8 cellular contexts compared by ENCODE assay signal in the genomic region with DNA sequence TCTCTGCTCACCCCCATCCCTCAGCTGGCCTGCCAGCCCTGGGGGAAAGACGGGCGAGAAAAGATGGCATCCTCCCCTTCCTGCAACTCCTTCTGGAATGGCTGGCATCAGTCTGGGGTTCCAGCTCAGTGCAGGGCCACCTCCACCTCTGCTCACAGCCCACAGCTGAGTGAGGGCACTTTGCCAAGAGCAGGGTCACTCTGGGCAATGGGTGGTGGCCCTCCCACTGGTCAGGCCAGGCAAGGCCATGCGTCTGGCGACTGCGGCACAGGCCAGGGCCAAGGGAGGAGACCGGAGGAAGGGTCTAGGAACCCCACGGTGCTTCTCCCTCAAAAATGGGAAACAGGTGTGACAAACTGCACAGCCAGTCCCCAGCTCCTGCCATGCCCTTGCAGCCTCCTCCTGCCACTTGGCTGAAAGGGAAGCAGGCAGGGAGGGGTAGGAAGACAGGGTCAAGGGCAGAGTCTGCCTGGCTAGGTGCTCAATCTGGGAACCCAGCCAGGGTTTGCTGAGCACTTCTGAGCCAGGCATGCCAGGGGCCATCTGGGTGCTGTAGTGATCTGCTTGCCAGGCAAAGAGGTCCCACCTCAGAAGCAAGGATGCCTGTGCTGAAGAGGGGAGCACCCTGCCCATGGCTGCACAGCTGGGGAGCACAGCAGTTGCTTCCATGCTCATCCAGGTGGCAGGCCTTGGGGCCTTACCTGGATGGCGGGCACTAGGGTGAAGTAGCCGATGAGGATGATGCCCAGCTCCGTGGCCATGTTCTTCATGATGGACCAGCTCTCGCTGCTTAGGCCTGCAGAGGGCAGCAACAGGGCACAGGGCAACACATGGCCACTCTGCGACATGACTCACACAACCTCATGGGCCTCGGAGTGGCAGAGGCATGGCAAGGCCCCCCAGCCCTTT. TPM values are rescaled to one million over a fixed set of nuclear protein-coding genes. Genes with fewer than 3 reads are reported as not detected.
DNase-seq lines count a peak whose midpoint lies in the region; ATAC-seq and TF ChIP-seq lines count a peak whose summit lies in the region.

No MANE protein-coding gene starts in this region.

- peaks cover 12% of the 10 kb centered on the region for H3K4me1 Mint-ChIP-seq in CD4-positive, alpha-beta T cell (ENCODE audit: low read depth)
- peaks cover 23% of the 10 kb centered on the region for H3K4me1 Mint-ChIP-seq in activated T-cell treated with anti-CD3 and anti-CD28 coated beads, Interleukin-2, amount 50 U/mL, for 24 hours (ENCODE audit: low read depth)

- no peaks in the 10 kb centered on the region for H3K27me3 ChIP-seq in CD4-positive, alpha-beta T cell (ENCODE audit: control insufficient read depth, insufficient read depth, low read length)
- H3K27me3 ChIP-seq in heart left ventricle (no peaks in the 10 kb centered on the region), skeletal muscle tissue (ENCODE audit: control insufficient read depth in 3 of 3, insufficient read depth in 3 of 3, low read length in 3 of 3) (no peaks in the 10 kb centered on the region)

- H3K9me3 ChIP-seq in CD4-positive, alpha-beta T cell (ENCODE audit: control insufficient read depth, low read length), result no peaks in the 10 kb centered on the region
- H3K9me3 ChIP-seq in heart left ventricle (no peaks in the 10 kb centered on the region), skeletal muscle tissue (ENCODE audit: control insufficient read depth in 3 of 3, low read length in 3 of 3) (no peaks in the 10 kb centered on the region)

- no peak overlapping the region for H3K4me3 Mint-ChIP-seq in CD4-positive, alpha-beta T cell
- H3K4me3 Mint-ChIP-seq in activated T-cell treated with anti-CD3 and anti-CD28 coated beads, Interleukin-2, amount 50 U/mL, for 24 hours, result no peak overlapping the region

- H3K27ac ChIP-seq in CD4-positive, alpha-beta T cell (ENCODE audit: low read depth, low read length), result peak overlapping the region; percentile 62
- H3K27ac ChIP-seq in heart left ventricle (peak overlapping the region in 11 of 12 donors; percentile 60 to 84 (median 73)), skeletal muscle tissue (ENCODE audit: low read depth, low read length) (peak overlapping the region; percentile 27)

- no peak for TF ChIP-seq POLR2A in heart left ventricle (IDR thresholded peaks at IDR 0.05)

- ATAC-seq in CD4-positive, alpha-beta T cell (ENCODE audit: poor library complexity), result no peak
- ATAC-seq in heart left ventricle (peak; percentile 53 to 80 (median 62)), GM21360 (IDR thresholded peaks at IDR 0.05; ENCODE audit: unreplicated experiment) (no peak)

- H3K27me3 Mint-ChIP-seq in CD4-positive, alpha-beta T cell, result no peaks in the 10 kb centered on the region
- no peaks in the 10 kb centered on the region for H3K27me3 Mint-ChIP-seq in activated T-cell treated with anti-CD3 and anti-CD28 coated beads, Interleukin-2, amount 50 U/mL, for 24 hours

- H3K9ac ChIP-seq in skeletal muscle tissue (ENCODE audit: low read depth in 1 of 3, low read length in 3 of 3), result peak overlapping the region; percentile 12 to 74 (median 45)

- H3K36me3 ChIP-seq in heart left ventricle (peaks cover 0 to 69% (median 63%) of the 10 kb centered on the region in 9 donors), skeletal muscle tissue (ENCODE audit: control insufficient read depth in 3 of 3, insufficient read depth in 3 of 3, low read length in 3 of 3) (peaks cover 41 to 54% (median 46%) of the 10 kb centered on the region in 3 donors)

- intact Hi-C loops in CD4-positive, alpha-beta T cell (cut with DNase I, micrococcal nuclease), result loop anchor here (1.0 to 5.0 kb wide), 7 partner anchors 54 to 570 kb away; partner anchors contain the start of genes DHX30 (in 1 of the 2), ELP6 (in 1 of the 2) and SMARCC1 (in 1 of the 2)
- intact Hi-C loops in heart left ventricle (cut with DNase I), result loop anchor here (1.0 to 5.0 kb wide), 6 partner anchors 51 to 91 kb away; partner anchors contain the start of genes SCAP (in 3 of the 10) and ELP6 (in 1 of the 10)

- CTCF ChIA-PET in CD4-positive, alpha-beta T cell (lab: Charles Lee), result interaction anchor here (1.1 to 2.8 kb wide), 6 partner anchors 11 to 54 kb away, joined by 3 to 51 read pairs (median 4); partner anchors contain the start of genes PTPN23 and SCAP

- peak overlapping the region in 1 of 12 donors; percentile 18 for H3K4me3 ChIP-seq in heart left ventricle
- no peak overlapping the region for H3K4me3 ChIP-seq in skeletal muscle tissue (ENCODE audit: low read length in 3 of 3)

- DNase-seq in CD4-positive, alpha-beta T cell, result no peak
- DNase-seq in HUDEP-2 (lab: John Stamatoyannopoulos, UW; ENCODE audit: unreplicated experiment in 76 of 76) (peak in 66 of 76 experiments; percentile 0 to 69 (median 44)), heart left ventricle (peak in 4 of 5 donors; percentile 69 to 85 (median 72)), OCI-M2 (lab: John Stamatoyannopoulos, UW; ENCODE audit: unreplicated experiment) (no peak), islet precursor cell (no peak)
- DNase-seq in activated T-cell treated with anti-CD3 and anti-CD28 coated beads, Interleukin-2, amount 50 U/mL, for 24 hours, result peak; percentile 54

- WGBS in heart left ventricle, 4 donors, result 67 to 76% (median 74%) methylated on average over 10 to 13 of the region's 13 CpGs

- TF ChIP-seq CTCF in CD4-positive, alpha-beta T cell (IDR thresholded peaks at IDR 0.05), result no peak
- peak in 6 of 12 donors; percentile 9 to 36 (median 22) for TF ChIP-seq CTCF in heart left ventricle (IDR thresholded peaks at IDR 0.05)

- H3K4me1 ChIP-seq in heart left ventricle, result peaks cover 0 to 26% (median 16%) of the 10 kb centered on the region in 12 donors
- H3K4me1 ChIP-seq in skeletal muscle tissue (ENCODE audit: control insufficient read depth in 3 of 3, insufficient read depth in 3 of 3, low read length in 3 of 3), result peaks cover 14 to 17% (median 14%) of the 10 kb centered on the region in 3 donors

- H3K9me3 Mint-ChIP-seq in CD4-positive, alpha-beta T cell, result no peaks in the 10 kb centered on the region
- H3K9me3 Mint-ChIP-seq in activated T-cell treated with anti-CD3 and anti-CD28 coated beads, Interleukin-2, amount 50 U/mL, for 24 hours, result no peaks in the 10 kb centered on the region

- H3K36me3 Mint-ChIP-seq in CD4-positive, alpha-beta T cell (ENCODE audit: low read depth), result peaks cover 35% of the 10 kb centered on the region
- peaks cover 71% of the 10 kb centered on the region for H3K36me3 Mint-ChIP-seq in activated T-cell treated with anti-CD3 and anti-CD28 coated beads, Interleukin-2, amount 50 U/mL, for 24 hours (ENCODE audit: low read depth)

- peak overlapping the region; percentile 94 for H3K27ac Mint-ChIP-seq in CD4-positive, alpha-beta T cell
- H3K27ac Mint-ChIP-seq in activated T-cell treated with anti-CD3 and anti-CD28 coated beads, Interleukin-2, amount 50 U/mL, for 24 hours, result peak overlapping the region; percentile 99

- POLR2A ChIA-PET in CD4-positive, alpha-beta T cell (lab: Charles Lee), result interaction anchor here (0.6 to 2.1 kb wide), 8 partner anchors 41 to 1190 kb away, joined by 3 to 16 read pairs (median 4); partner anchors contain the start of genes ELP6, PTPN23, SCAP and SETD2

RNA-seq across cellular contexts. Expression of gene PTPN23, which starts 41.2 kb away (rescaled TPM):
- 10 to 100 TPM; 27.3 to 35.7 TPM for total RNA-seq in CD4-positive, alpha-beta T cell
- total RNA-seq in heart left ventricle (10 to 100 TPM; 13.0 to 30.3 (median 19.5) TPM), skeletal muscle tissue (17.2 TPM)
- polyA plus RNA-seq in heart left ventricle, result 10 to 100 TPM; 11.0 to 17.4 TPM

RNA-seq across cellular contexts. Expression of gene SCAP, which starts 53.7 kb away (rescaled TPM):
- total RNA-seq in CD4-positive, alpha-beta T cell, result 10 to 100 TPM; 58.3 to 60.3 TPM
- total RNA-seq in heart left ventricle, result 10 to 100 TPM; 37.2 to 71.6 (median 41.8) TPM
- 10 to 100 TPM; 36.8 to 55.5 TPM for polyA plus RNA-seq in heart left ventricle
- total RNA-seq in skeletal muscle tissue, result 53.8 TPM

Comparison
In these comparisons a context has a peak if more than half of its experiments do, and no peak if none do; other contexts are left out.
1. ATAC-seq: peak in heart left ventricle (4 of 4); none in CD4-positive, alpha-beta T cell (single experiment) and GM21360 (single experiment).
2. DNase-seq: peak in HUDEP-2 (66 of 76), activated T-cell treated with anti-CD3 and anti-CD28 coated beads, Interleukin-2, amount 50 U/mL, for 24 hours (single experiment) and heart left ventricle (4 of 5); none in CD4-positive, alpha-beta T cell (0 of 10), OCI-M2 (single experiment) and islet precursor cell (single experiment).
3. Peak in every context shown above with its lines, with median percentiles within 50 percentile points of each other: H3K27ac ChIP-seq.